31 cellular contexts compared by ENCODE assay signal in genomic region chr14:57319636-57320035, GRCh38.
"Had no signal": no experiment of that assay in that cellular context is flagged by ENCODE, and none has a peak within 500 bp of the region (broad histone marks: within the 10 kb centered on the region; RNA-seq: fewer than 3 reads in every experiment).

No MANE protein-coding gene starts in this region.

- ATAC-seq: heart right ventricle; left lobe of liver; mucosa of descending colon; naive thymus-derived CD4-positive, alpha-beta T cell; sciatic nerve; stimulated activated naive B cell treated with anti-CD40 and anti-IgM and Interleukin-4, amounts not matched to agents 10 μg/mL and 1 μg/mL and 100 μg/mL, for 72 hours had no signal

- H3K4me1 Mint-ChIP-seq: memory B cell; mesothelial cell of epicardium; nephron; stimulated activated naive B cell treated with anti-CD40 and anti-IgM and Interleukin-4, amounts not matched to agents 10 μg/mL and 1 μg/mL and 100 μg/mL, for 72 hours had no signal

- H3K4me2 ChIP-seq: neural progenitor cell had no signal

- FAIRE-seq: endometrium, keratinocyte had no signal

- H3K4me3 Mint-ChIP-seq: immature natural killer cell; memory B cell; mesothelial cell of epicardium; naive thymus-derived CD4-positive, alpha-beta T cell; nephron; neural progenitor cell; stimulated activated naive B cell treated with anti-CD40 and anti-IgM and Interleukin-4, amounts not matched to agents 10 μg/mL and 1 μg/mL and 100 μg/mL, for 72 hours; stimulated activated naive CD8-positive, alpha-beta T cell treated with anti-CD3 and anti-CD28 coated beads, Interleukin-15, Interleukin-2, amounts not matched to agents 100 ng/mL and 50 ng/mL, for 24 hours had no signal

- H3K4me1 ChIP-seq: esophagus squamous epithelium, heart right ventricle, neural progenitor cell, parathyroid adenoma, prostate gland, right atrium auricular region, tibial nerve, upper lobe of left lung, uterus had no signal

- H2AFZ ChIP-seq: neural progenitor cell, parathyroid adenoma had no signal

- H3K27me3 ChIP-seq: neural progenitor cell, right atrium auricular region, tibial nerve, upper lobe of left lung, uterus had no signal

- DNase-seq: dermis blood vessel endothelial cell; effector memory CD4-positive, alpha-beta T cell; erythroblast; esophagus squamous epithelium; foreskin melanocyte; glutamatergic neuron; heart right ventricle; hypothalamus; immature natural killer cell; mucosa of descending colon; naive thymus-derived CD4-positive, alpha-beta T cell; stimulated activated CD4-positive, alpha-beta T cell treated with anti-CD3 and anti-CD28 coated beads, Interleukin-4, amount 100 ng/mL, for 4 hours; stimulated activated naive B cell treated with anti-CD40 and anti-IgM and Interleukin-4, amounts not matched to agents 10 μg/mL and 1 μg/mL and 100 μg/mL, for 72 hours; upper lobe of left lung; uterus had no signal

- H3K27ac Mint-ChIP-seq: immature natural killer cell; memory B cell; mesothelial cell of epicardium; naive thymus-derived CD4-positive, alpha-beta T cell; nephron; neural progenitor cell; stimulated activated naive B cell treated with anti-CD40 and anti-IgM and Interleukin-4, amounts not matched to agents 10 μg/mL and 1 μg/mL and 100 μg/mL, for 72 hours; stimulated activated naive CD8-positive, alpha-beta T cell treated with anti-CD3 and anti-CD28 coated beads, Interleukin-15, Interleukin-2, amounts not matched to agents 100 ng/mL and 50 ng/mL, for 24 hours had no signal

- H3K9me3 ChIP-seq: esophagus squamous epithelium, heart right ventricle, mucosa of descending colon, prostate gland, right atrium auricular region, thoracic aorta, tibial nerve, upper lobe of left lung, uterus had no signal

- H3K79me2 ChIP-seq: parathyroid adenoma had no signal

- H3K36me3 Mint-ChIP-seq: immature natural killer cell; memory B cell; mesothelial cell of epicardium; neural progenitor cell; stimulated activated naive B cell treated with anti-CD40 and anti-IgM and Interleukin-4, amounts not matched to agents 10 μg/mL and 1 μg/mL and 100 μg/mL, for 72 hours had no signal

- H3K9ac ChIP-seq: neural progenitor cell, parathyroid adenoma had no signal

- H3K27ac ChIP-seq: coronary artery, esophagus squamous epithelium, heart right ventricle, neural progenitor cell, parathyroid adenoma, prostate gland, right atrium auricular region, thoracic aorta, tibial nerve, upper lobe of left lung, uterus had no signal

- H3K4me3 ChIP-seq: coronary artery, esophagus squamous epithelium, heart right ventricle, lung, mucosa of descending colon, neural progenitor cell, prostate gland, right atrium auricular region, thoracic aorta, tibial nerve, upper lobe of left lung, uterus had no signal

- H3K36me3 ChIP-seq: esophagus squamous epithelium, heart right ventricle, neural progenitor cell, prostate gland, right atrium auricular region, thoracic aorta, tibial nerve, upper lobe of left lung, uterus had no signal

- H3K9me3 Mint-ChIP-seq: immature natural killer cell; memory B cell; mesothelial cell of epicardium; nephron; neural progenitor cell; stimulated activated naive B cell treated with anti-CD40 and anti-IgM and Interleukin-4, amounts not matched to agents 10 μg/mL and 1 μg/mL and 100 μg/mL, for 72 hours; stimulated activated naive CD8-positive, alpha-beta T cell treated with anti-CD3 and anti-CD28 coated beads, Interleukin-15, Interleukin-2, amounts not matched to agents 100 ng/mL and 50 ng/mL, for 24 hours had no signal
